ENCODE assay signal across 8 cellular contexts in genomic region chr19:51417107-51417806, GRCh38. TPM values are rescaled to one million over a fixed set of nuclear protein-coding genes. Genes with fewer than 3 reads are reported as not detected.
A peak's percentile ranks its signal among the peaks of the same experiment; 100 is the strongest.
DNase-seq lines count a peak whose midpoint lies in the region; ATAC-seq and TF ChIP-seq lines count a peak whose summit lies in the region.

Gene SIGLEC10, minus strand, starts transcription at chr19:51417642. Its CDS starts 61 bp downstream, at chr19:51417581.

- no peaks in the 10 kb centered on the region for H3K79me2 ChIP-seq in PC-3 (ENCODE audit: low read length)
- H3K79me2 ChIP-seq in osteoblast (ENCODE audit: insufficient read depth, low read length), result no peaks in the 10 kb centered on the region

- 55 to 67% (median 57%) methylated on average over 13 to 21 of the region's 21 CpGs for WGBS in heart left ventricle, 4 donors

- H3K9me2 ChIP-seq in PC-3 (replicated peaks; ENCODE audit: low read length), result no peaks in the 10 kb centered on the region

- no TSS peak for BruUV-seq in PC-3 (replicated peaks; lab: Mats Ljungman, UMichigan)

- POLR2A ChIA-PET in PC-3 (lab: Charles Lee; ENCODE audit: unreplicated experiment), result no interaction called here

- no peak within 1 kb of the TSS for H3K4me3 ChIP-seq in H7 (ENCODE audit: insufficient read depth, low read depth, low read length)
- no peak within 1 kb of the TSS for H3K4me3 ChIP-seq in PC-3 (ENCODE audit: low read length)
- H3K4me3 ChIP-seq in heart left ventricle, result peak within 1 kb of the TSS in 1 of 12 donors; percentile 44
- H3K4me3 ChIP-seq in osteoblast (ENCODE audit: insufficient read depth, low read length), result no peak within 1 kb of the TSS

- H2AFZ ChIP-seq in PC-3 (ENCODE audit: low read length), result no peak within 1 kb of the TSS
- H2AFZ ChIP-seq in osteoblast (ENCODE audit: low read length), result no peak within 1 kb of the TSS

- no peak within 1 kb of the TSS for H3K27ac ChIP-seq in PC-3 (ENCODE audit: low read length)
- H3K27ac ChIP-seq in heart left ventricle, result peak within 1 kb of the TSS in 2 of 12 donors; percentile 0 to 73
- no peak within 1 kb of the TSS for H3K27ac ChIP-seq in osteoblast (ENCODE audit: low read depth, low read length)

- TF ChIP-seq POLR2A in GM15510 (IDR thresholded peaks at IDR 0.05; ENCODE audit: borderline replicate concordance, extremely low read depth, insufficient read length) (peak; percentile 42), heart left ventricle (IDR thresholded peaks at IDR 0.05) (no peak)

- intact Hi-C loops in PC-3 (cut with micrococcal nuclease) (no loop called here), heart left ventricle (cut with DNase I) (no loop called here)

- no peaks in the 10 kb centered on the region for H3K9me3 ChIP-seq in PC-3 (ENCODE audit: low read length)
- no peaks in the 10 kb centered on the region for H3K9me3 ChIP-seq in heart left ventricle
- no peaks in the 10 kb centered on the region for H3K9me3 ChIP-seq in osteoblast (ENCODE audit: low read depth, low read length)

- ATAC-seq in PC-3 (peak; percentile 64), heart left ventricle (peak in 3 of 4 donors; percentile 57 to 71 (median 62))

- DNase-seq in H7 (peak; percentile 58), PC-3 (peak; percentile 46), heart left ventricle (peak in 4 of 5 donors; percentile 41 to 80 (median 49)), osteoblast (ENCODE audit: insufficient read length, low spot score, missing footprints) (no peak), iPS-NIHi7 (ENCODE audit: extremely low spot score) (no peak), dedifferentiated amniotic fluid mesenchymal stem cell (ENCODE audit: extremely low spot score) (no peak), superior temporal gyrus (ENCODE audit: extremely low spot score) (no peak)

- no peak within 1 kb of the TSS for H3K9ac ChIP-seq in PC-3 (ENCODE audit: low read length)

- TF ChIP-seq CTCF in PC-3 (conservative IDR thresholded peaks at IDR 0.05; ENCODE audit: low read depth, low read length) (no peak), heart left ventricle (IDR thresholded peaks at IDR 0.05) (no peak), osteoblast (IDR thresholded peaks at IDR 0.05; ENCODE audit: extremely low read depth, low read depth, low read length) (no peak)

- H3K4me1 ChIP-seq in PC-3 (ENCODE audit: insufficient read depth, low read length) (no peaks in the 10 kb centered on the region), heart left ventricle (peaks cover 0 to 25% (median 0%) of the 10 kb centered on the region in 12 donors), osteoblast (ENCODE audit: insufficient read depth, low read length) (no peaks in the 10 kb centered on the region)

- no peaks in the 10 kb centered on the region for H4K20me1 ChIP-seq in PC-3 (ENCODE audit: low read length)
- H4K20me1 ChIP-seq in osteoblast (ENCODE audit: insufficient read depth, low read length), result no peaks in the 10 kb centered on the region

- H3F3A ChIP-seq in PC-3 (ENCODE audit: low read length, unreplicated experiment), result no peaks in the 10 kb centered on the region

- H3K27me3 ChIP-seq in H7 (ENCODE audit: control insufficient read depth, insufficient read depth, low read length) (peaks cover 6% of the 10 kb centered on the region), PC-3 (ENCODE audit: low read length) (peaks cover 34% of the 10 kb centered on the region), heart left ventricle (peaks cover 0 to 24% (median 10%) of the 10 kb centered on the region in 9 donors), osteoblast (ENCODE audit: insufficient read depth, low read length) (no peaks in the 10 kb centered on the region)

- CTCF ChIA-PET in PC-3 (lab: Charles Lee), result no interaction called here

- H3K4me2 ChIP-seq in PC-3 (ENCODE audit: low read length), result no peak within 1 kb of the TSS
- no peak within 1 kb of the TSS for H3K4me2 ChIP-seq in osteoblast (ENCODE audit: insufficient read depth, low read length)

- H3K36me3 ChIP-seq in H7 (replicated peaks; ENCODE audit: control insufficient read depth, insufficient read depth, low read length), result no peaks in the 10 kb centered on the region; the same call in 1 of the 2 replicates
- no peaks in the 10 kb centered on the region for H3K36me3 ChIP-seq in PC-3 (ENCODE audit: low read depth, low read length)
- H3K36me3 ChIP-seq in heart left ventricle, result no peaks in the 10 kb centered on the region
- H3K36me3 ChIP-seq in osteoblast (ENCODE audit: insufficient read depth, low read length), result no peaks in the 10 kb centered on the region

RNA-seq across cellular contexts. Expression of gene SIGLEC10, which starts in this region (rescaled TPM):
- not detected in 2 replicates for total RNA-seq in H7 (2014; rRNA removed; shearing (Covaris generic))
- total RNA-seq in PC-3 (2014; rRNA removed) (not detected in 2 replicates), heart left ventricle (1 to 10 TPM in 4 of 9 donors, under 1 TPM in 5; 0.18 to 7.5 (median 0.58) TPM), osteoblast (not detected in 2 replicates)
- polyA plus RNA-seq in heart left ventricle, result 1 to 10 TPM in 1 of 2 donors, under 1 TPM in 1; 0.08 to 1.7 TPM

Comparison
In these comparisons a context has a peak if more than half of its experiments do, and no peak if none do; other contexts are left out.
1. Peak in DNase-seq in H7; RNA of the gene not detected or under 1 TPM.
2. Peak in DNase-seq and ATAC-seq in PC-3; RNA of the gene not detected or under 1 TPM.
3. DNase-seq: peak in heart left ventricle (4 of 5); none in osteoblast (single experiment), iPS-NIHi7 (single experiment), dedifferentiated amniotic fluid mesenchymal stem cell (single experiment) and superior temporal gyrus (single experiment).